20 cellular contexts compared by ENCODE assay signal in the genomic region with DNA sequence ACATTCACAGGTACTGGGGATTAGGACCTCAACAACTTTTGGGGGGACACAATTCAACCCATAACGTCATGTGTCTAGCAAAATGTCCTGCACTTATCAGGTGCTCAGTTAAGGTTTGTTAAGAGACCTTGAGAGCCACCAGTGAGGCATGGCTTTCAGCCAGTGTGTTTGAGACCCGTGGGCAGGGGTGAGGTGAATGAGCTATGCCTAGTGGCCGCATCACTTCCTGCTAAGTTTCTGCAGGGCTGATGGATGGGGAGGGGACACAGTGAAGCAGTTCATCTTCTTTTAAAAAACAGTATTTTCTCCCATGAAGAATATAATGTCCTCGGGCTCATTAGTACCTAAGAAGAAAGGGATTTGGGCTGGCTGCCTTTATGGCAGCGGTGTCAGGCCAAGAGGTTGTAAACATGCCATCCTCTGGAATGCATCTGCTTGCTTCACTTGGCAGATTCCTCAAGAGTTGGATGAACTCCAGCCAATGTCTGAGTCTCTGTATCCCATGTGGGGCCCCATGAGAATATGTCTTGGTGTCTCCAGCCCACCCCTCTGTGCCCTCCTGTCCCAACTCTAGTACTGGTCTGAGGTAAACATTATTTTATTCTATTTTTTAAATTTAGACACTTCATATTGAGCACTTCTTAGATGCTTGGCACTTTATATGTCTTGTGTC.
DNase-seq lines count a peak whose midpoint lies in the region; ATAC-seq, FAIRE-seq and TF ChIP-seq lines count a peak whose summit lies in the region.
"Had no signal": no experiment of that assay in that cellular context is flagged by ENCODE, and none has a peak within 500 bp of the region (broad histone marks: within the 10 kb centered on the region; RNA-seq: fewer than 3 reads in every experiment).

No MANE protein-coding gene starts in this region.

- no peaks in the 10 kb centered on the region for H3K9me3 ChIP-seq in WERI-Rb-1 (ENCODE audit: severe bottlenecking)
- H3K9me3 ChIP-seq: vagina had no signal

- H3K4me3 ChIP-seq in AG10803 (ENCODE audit: low read length) (no peak overlapping the region), WERI-Rb-1 (ENCODE audit: low read depth, low read length) (no peak overlapping the region)
- H3K4me3 ChIP-seq: psoas muscle, vagina had no signal

- no peak overlapping the region for H3K27ac ChIP-seq in WERI-Rb-1
- H3K27ac ChIP-seq: psoas muscle, RWPE1, vagina, VCaP had no signal

- no peaks in the 10 kb centered on the region for H3K9me3 Mint-ChIP-seq in activated B cell treated with CpG ODN at 0.5 μM for 24 hours
- H3K9me3 Mint-ChIP-seq: activated T-helper 2 cell treated with anti-CD3 and anti-CD28 coated beads, Interferon-gamma antibody, Interleukin-2, Interleukin-4, amounts not matched to agents 10 μg/mL and 5 μg/mL and 100 μg/mL, durations not matched to agents 14 hours and 24 hours and 36 hours had no signal

- H3K4me1 Mint-ChIP-seq in activated B cell treated with CpG ODN at 0.5 μM for 24 hours: peaks cover 12% of the 10 kb centered on the region
- H3K4me1 Mint-ChIP-seq: endodermal cell had no signal

- H3K4me3 Mint-ChIP-seq in activated B cell treated with CpG ODN at 0.5 μM for 24 hours: no peak overlapping the region
- H3K4me3 Mint-ChIP-seq: endodermal cell had no signal

- CTCF ChIA-PET in activated B cell treated with CpG ODN at 0.5 μM for 24 hours (lab: Charles Lee): no interaction called here

- POLR2A ChIA-PET in activated B cell treated with CpG ODN at 0.5 μM for 24 hours (lab: Charles Lee): interaction anchor here (2.6 kb wide), 1 partner anchor 17 kb away, joined by 8 read pairs; no protein-coding TSS in a partner anchor

- ATAC-seq in activated B cell treated with CpG ODN at 0.5 μM for 24 hours (ENCODE audit: low read depth): no peak
- ATAC-seq: psoas muscle had no signal

- TF ChIP-seq CTCF in AG10803 (conservative IDR thresholded peaks at IDR 0.05; ENCODE audit: low read length) (no peak), activated B cell treated with CpG ODN at 0.5 μM for 24 hours (IDR thresholded peaks at IDR 0.05) (no peak), WERI-Rb-1 (IDR thresholded peaks at IDR 0.05; ENCODE audit: low read depth, low read length) (no peak)

- peak; percentile 5 for FAIRE-seq in GM18507 (lab: Jason Lieb, UNC)

- no peaks in the 10 kb centered on the region for H3K27me3 Mint-ChIP-seq in activated B cell treated with CpG ODN at 0.5 μM for 24 hours

- DNase-seq in AG10803 (ENCODE audit: low read depth) (peak; percentile 83), GM18507 (ENCODE audit: extremely low spot score, insufficient read length, low read depth) (no peak), activated B cell treated with CpG ODN at 0.5 μM for 24 hours (no peak), kidney glomerular epithelial cell (lab: John Stamatoyannopoulos, UW) (peak; percentile 3), ecto neural progenitor cell (ENCODE audit: low spot score) (no peak), WERI-Rb-1 (no peak), NOMO-1 (lab: John Stamatoyannopoulos, UW; ENCODE audit: unreplicated experiment in 2 of 2) (no peak)
- DNase-seq in stimulated activated CD4-positive, alpha-beta T cell treated with anti-CD3 and anti-CD28 coated beads, Interleukin-15, amount 100 ng/mL, for 24 hours: no peak
- DNase-seq: amniotic stem cell; cerebellar nuclear complex; endodermal cell; hypothalamus; NCI-H1436; NK-92 treated with Interleukin-12 subunit alpha and Interleukin-12 subunit beta, amount 100 ng/mL, for 24 hours; psoas muscle; T-helper 1 cell had no signal

- H3K27ac Mint-ChIP-seq in activated B cell treated with CpG ODN at 0.5 μM for 24 hours: peak overlapping the region; percentile 28
- H3K27ac Mint-ChIP-seq: activated T-helper 2 cell treated with anti-CD3 and anti-CD28 coated beads, Interferon-gamma antibody, Interleukin-2, Interleukin-4, amounts not matched to agents 10 μg/mL and 5 μg/mL and 100 μg/mL, durations not matched to agents 14 hours and 24 hours and 36 hours; endodermal cell had no signal

- no peaks in the 10 kb centered on the region for H3K36me3 Mint-ChIP-seq in activated B cell treated with CpG ODN at 0.5 μM for 24 hours (ENCODE audit: low read depth)

- H3K27me3 ChIP-seq in WERI-Rb-1 (ENCODE audit: insufficient read depth, low read depth, severe bottlenecking): no peaks in the 10 kb centered on the region
- H3K27me3 ChIP-seq: vagina had no signal

- intact Hi-C loops in activated B cell treated with CpG ODN at 0.5 μM for 24 hours (cut with micrococcal nuclease): no loop called here

- H3K36me3 ChIP-seq in WERI-Rb-1: no peaks in the 10 kb centered on the region
- H3K36me3 ChIP-seq: vagina had no signal

Comparison
In these comparisons a context has a peak if more than half of its experiments do, and no peak if none do; other contexts are left out.
1. DNase-seq: peak in AG10803 (single experiment) and kidney glomerular epithelial cell (single experiment); none in GM18507 (single experiment), activated B cell treated with CpG ODN at 0.5 μM for 24 hours (single experiment), ecto neural progenitor cell (single experiment), WERI-Rb-1 (single experiment), NOMO-1 (0 of 2) and stimulated activated CD4-positive, alpha-beta T cell treated with anti-CD3 and anti-CD28 coated beads, Interleukin-15, amount 100 ng/mL, for 24 hours (single experiment).